ENCODE assay signal across 18 cellular contexts in genomic region chr15:90706394-90707327, GRCh38. TPM values are rescaled to one million over a fixed set of nuclear protein-coding genes. Genes with fewer than 3 reads are reported as not detected.
A peak's percentile ranks its signal among the peaks of the same experiment; 100 is the strongest.
DNase-seq lines count a peak whose midpoint lies in the region; TF ChIP-seq lines count a peak whose summit lies in the region.
"Had no signal": no experiment of that assay in that cellular context is flagged by ENCODE, and none has a peak within 500 bp of the region (broad histone marks: within the 10 kb centered on the region; RNA-seq: fewer than 3 reads in every experiment).

No MANE protein-coding gene starts in this region.

- H3K4me3 ChIP-seq in mammary epithelial cell (replicated peaks in 1 of 3; ENCODE audit: insufficient read depth in 1 of 3, low read depth in 2 of 3, low read length in 3 of 3) (no peak overlapping the region), PC-9 (no peak overlapping the region), stomach (no peak overlapping the region)
- H3K4me3 ChIP-seq: GM23248, mucosa of descending colon, transverse colon had no signal

- H3K9me2 ChIP-seq in PC-9 (ENCODE audit: insufficient read depth) = no peaks in the 10 kb centered on the region

- no peaks in the 10 kb centered on the region; the same call in 1 of the 2 replicates for H3F3A ChIP-seq in PC-9 (ENCODE audit: insufficient read depth, low read depth)

- H3K4me1 ChIP-seq in mammary epithelial cell (ENCODE audit: insufficient read depth, low read length) (no peaks in the 10 kb centered on the region), PC-9 (replicated peaks; ENCODE audit: insufficient read depth) (no peaks in the 10 kb centered on the region), stomach (peaks cover 4 to 9% (median 9%) of the 10 kb centered on the region in 4 donors)
- H3K4me1 ChIP-seq: transverse colon had no signal

- no peak for TF ChIP-seq EP300 in stomach (IDR thresholded peaks at IDR 0.05)

- 86% methylated on average over 7 of the region's 7 CpGs for WGBS in mammary epithelial cell (ENCODE audit: low coverage, missing lambda C conversion rate)
- 78 to 85% (median 82%) methylated on average over 7 of the region's 7 CpGs for WGBS in stomach, 5 donors

- H3K4me2 ChIP-seq in mammary epithelial cell (ENCODE audit: insufficient read depth, low read depth, low read length) (no peak overlapping the region), PC-9 (no peak overlapping the region)

- H3K27me3 ChIP-seq in mammary epithelial cell (ENCODE audit: insufficient read depth, low read length) (no peaks in the 10 kb centered on the region), PC-9 (ENCODE audit: insufficient read depth, low read depth) (no peaks in the 10 kb centered on the region), stomach (no peaks in the 10 kb centered on the region)
- H3K27me3 ChIP-seq: transverse colon had no signal

- H3K27ac ChIP-seq in mammary epithelial cell (ENCODE audit: insufficient read depth, low read depth, low read length) = no peak overlapping the region
- no peak overlapping the region for H3K27ac ChIP-seq in PC-9
- H3K27ac ChIP-seq in stomach = no peak overlapping the region
- H3K27ac ChIP-seq: GM23248, transverse colon had no signal

- H3K27me3 Mint-ChIP-seq in MCF 10A (ENCODE audit: insufficient read depth, unreplicated experiment) = no peaks in the 10 kb centered on the region
- H3K27me3 Mint-ChIP-seq: activated CD8-positive, alpha-beta memory T cell treated with anti-CD3 and anti-CD28 coated beads, Interleukin-2, amount 10 ng/mL, durations not matched to agents 7 days and 5 days; activated naive CD4-positive, alpha-beta T cell treated with anti-CD3 and anti-CD28 coated beads, Interleukin-2, amount 10 ng/mL, durations not matched to agents 7 days and 5 days; CD4-positive, alpha-beta T cell had no signal

- H3K4me1 Mint-ChIP-seq in MCF 10A (ENCODE audit: insufficient read depth, unreplicated experiment) = peaks cover 5% of the 10 kb centered on the region

- H3K36me3 Mint-ChIP-seq in MCF 10A (ENCODE audit: insufficient read depth, unreplicated experiment) = no peaks in the 10 kb centered on the region

- in situ Hi-C loops in mammary epithelial cell (cut with MboI; ENCODE audit: low sequenced_read_pairs in 2 of 2) = loop anchor here in 1 of 2 donors (10.0 kb wide), 1 partner anchor 62 kb away; no protein-coding TSS in a partner anchor
- in situ Hi-C loops in GM13977 (cut with MboI; ENCODE audit: low pct_unique_long_range_greater_than_20kb, low sequenced_read_pairs, unreplicated experiment) = no loop called here

- H3K4me3 Mint-ChIP-seq in MCF 10A (ENCODE audit: unreplicated experiment) = no peak overlapping the region
- H3K4me3 Mint-ChIP-seq: activated CD8-positive, alpha-beta memory T cell treated with anti-CD3 and anti-CD28 coated beads, Interleukin-2, amount 10 ng/mL, durations not matched to agents 7 days and 5 days; activated naive CD4-positive, alpha-beta T cell treated with anti-CD3 and anti-CD28 coated beads, Interleukin-2, amount 10 ng/mL, durations not matched to agents 7 days and 5 days; CD4-positive, alpha-beta T cell had no signal

- no peak for TF ChIP-seq POLR2A in stomach (IDR thresholded peaks at IDR 0.05)

- dilution Hi-C loops in mammary epithelial cell (cut with HindIII; ENCODE audit: low sequenced_read_pairs) = no loop called here

- no peak overlapping the region for H3K27ac Mint-ChIP-seq in MCF 10A (ENCODE audit: low read depth, unreplicated experiment)
- H3K27ac Mint-ChIP-seq: activated CD8-positive, alpha-beta memory T cell treated with anti-CD3 and anti-CD28 coated beads, Interleukin-2, amount 10 ng/mL, durations not matched to agents 7 days and 5 days; activated naive CD4-positive, alpha-beta T cell treated with anti-CD3 and anti-CD28 coated beads, Interleukin-2, amount 10 ng/mL, durations not matched to agents 7 days and 5 days; CD4-positive, alpha-beta T cell had no signal

- H2AFZ ChIP-seq in mammary epithelial cell (ENCODE audit: low read depth, low read length) (no peak overlapping the region), PC-9 (no peak overlapping the region)
- H2AFZ ChIP-seq: GM23248 had no signal

- H3K9ac ChIP-seq in mammary epithelial cell (ENCODE audit: insufficient read depth, low read length) = no peak overlapping the region
- H3K9ac ChIP-seq: GM23248 had no signal

- H3K79me2 ChIP-seq in mammary epithelial cell (ENCODE audit: insufficient read depth, low read length) (no peaks in the 10 kb centered on the region), PC-9 (ENCODE audit: low read depth) (no peaks in the 10 kb centered on the region)

- H3K9me3 Mint-ChIP-seq in MCF 10A (ENCODE audit: unreplicated experiment) = no peaks in the 10 kb centered on the region

- intact Hi-C loops in MCF 10A (cut with micrococcal nuclease) = no loop called here
- intact Hi-C loops in mammary epithelial cell (cut with micrococcal nuclease) = no loop called here
- intact Hi-C loops in PC-9 (cut with micrococcal nuclease; ENCODE audit: unreplicated experiment) = no loop called here
- intact Hi-C loops in stomach (cut with DNase I; ENCODE audit: low total_unique reads) = no loop called here

- H3K36me3 ChIP-seq in mammary epithelial cell (ENCODE audit: insufficient read depth, low read length) (no peaks in the 10 kb centered on the region), PC-9 (ENCODE audit: low read depth) (no peaks in the 10 kb centered on the region), stomach (no peaks in the 10 kb centered on the region)
- H3K36me3 ChIP-seq: transverse colon had no signal

- no peak for TF ChIP-seq CTCF in MCF 10A (IDR thresholded peaks at IDR 0.05; ENCODE audit: unreplicated experiment)
- TF ChIP-seq CTCF in mammary epithelial cell (conservative IDR thresholded peaks at IDR 0.05 in 1 of 2, IDR thresholded peaks at IDR 0.05 in 1 of 2; ENCODE audit: extremely low read depth in 1 of 2, insufficient read depth in 1 of 2, low read depth in 1 of 2, low read length in 2 of 2) = no peak
- TF ChIP-seq CTCF in PC-9 (conservative IDR thresholded peaks at IDR 0.05) = no peak
- no peak for TF ChIP-seq CTCF in GM13977 (IDR thresholded peaks at IDR 0.05; ENCODE audit: extremely low read depth, insufficient read depth, missing control alignments)
- TF ChIP-seq CTCF in stomach (IDR thresholded peaks at IDR 0.05) = no peak

- CTCF ChIA-PET in MCF 10A (lab: Yijun Ruan, JAX) (interaction anchor here (0.6 to 0.7 kb wide), 2 partner anchors 184 to 231 kb away, joined by 3 read pairs; no protein-coding TSS in a partner anchor), mammary epithelial cell (lab: Charles Lee; ENCODE audit: low non-redundant PET) (interaction anchor here (0.7 kb wide), 1 partner anchor 349 kb away, joined by 4 read pairs; no protein-coding TSS in a partner anchor), PC-9 (lab: Charles Lee) (no interaction called here)

- BruUV-seq in MCF 10A (replicated peaks; lab: Mats Ljungman, UMichigan) (no TSS peak), mammary epithelial cell (replicated peaks; lab: Mats Ljungman, UMichigan) (no TSS peak), PC-9 (replicated peaks; lab: Mats Ljungman, UMichigan) (no TSS peak)

- no peaks in the 10 kb centered on the region for H4K20me1 ChIP-seq in mammary epithelial cell (ENCODE audit: insufficient read depth, low read length)
- no peaks in the 10 kb centered on the region for H4K20me1 ChIP-seq in PC-9 (ENCODE audit: insufficient read depth)

- DNase-seq in MCF 10A (ENCODE audit: unreplicated experiment) = peak; percentile 30
- no peak for DNase-seq in mammary epithelial cell
- DNase-seq in NCI-H2081 treated with DMSO at 0.1 percent for 48 hours (lab: John Stamatoyannopoulos, UW) = peak; percentile 54
- peak; percentile 19 to 42 for DNase-seq in PC-9
- DNase-seq in smooth muscle cell of the brain vasculature (ENCODE audit: low read depth, low spot score) = peak; percentile 57
- DNase-seq in T-helper 1 cell = no peak
- no peak for DNase-seq in GM13977 (ENCODE audit: low spot score)
- no peak for DNase-seq in stomach
- DNase-seq: activated CD4-positive, CD25-positive, alpha-beta regulatory T cell treated with anti-CD3 and anti-CD28 coated beads, Interleukin-2, amount 50 U/mL, for 72 hours; activated CD8-positive, alpha-beta memory T cell treated with anti-CD3 and anti-CD28 coated beads, Interleukin-2, amount 10 ng/mL, durations not matched to agents 7 days and 5 days; activated naive CD4-positive, alpha-beta T cell treated with anti-CD3 and anti-CD28 coated beads, Interleukin-2, amount 10 ng/mL, durations not matched to agents 7 days and 5 days; CD4-positive, alpha-beta T cell; GM23248; mucosa of descending colon; NCI-H774; nucleus accumbens; stimulated activated CD4-positive, alpha-beta T cell treated with anti-CD3 and anti-CD28 coated beads, Interleukin-4, amount 100 ng/mL, for 1 hour; transverse colon had no signal

- POLR2A ChIA-PET in MCF 10A (lab: Yijun Ruan, JAX) = no interaction called here
- POLR2A ChIA-PET in PC-9 (lab: Charles Lee; ENCODE audit: unreplicated experiment) = no interaction called here

- H3K9me3 ChIP-seq in mammary epithelial cell (replicated peaks; ENCODE audit: insufficient read depth, low read length) (no peaks in the 10 kb centered on the region), PC-9 (ENCODE audit: insufficient read depth, low read depth) (no peaks in the 10 kb centered on the region), stomach (no peaks in the 10 kb centered on the region)
- H3K9me3 ChIP-seq: mucosa of descending colon, transverse colon had no signal

RNA-seq across cellular contexts. Expression of gene BLM, which starts 10.5 kb away (rescaled TPM):
- total RNA-seq in MCF 10A (2022) (2.8 and 5.2 TPM in 2 replicates), mammary epithelial cell (1 to 10 TPM in 1 of 2 donors, under 1 TPM in 1; 0.83 to 9.2 TPM), PC-9 (2021) (15.1 and 19.1 TPM in 2 replicates), stomach (10 to 100 TPM in 1 of 5 donors, 1 to 10 TPM in 4; 1.8 to 10.5 (median 4.6) TPM)
- polyA plus RNA-seq in mammary epithelial cell (4.4 TPM), stomach (1 to 10 TPM; 1.1 to 2.9 (median 2.3) TPM)
- 62.5 TPM for polyA minus RNA-seq in mammary epithelial cell

Comparison
In these comparisons a context has a peak if more than half of its experiments do, and no peak if none do; other contexts are left out.
1. DNase-seq: peak in MCF 10A (single experiment), NCI-H2081 treated with DMSO at 0.1 percent for 48 hours (single experiment), PC-9 (2 of 2) and smooth muscle cell of the brain vasculature (single experiment); none in mammary epithelial cell (single experiment), T-helper 1 cell (0 of 5), GM13977 (single experiment) and stomach (single experiment).